Comparison of ENCODE assay signal across 8 cellular contexts in the genomic region with DNA sequence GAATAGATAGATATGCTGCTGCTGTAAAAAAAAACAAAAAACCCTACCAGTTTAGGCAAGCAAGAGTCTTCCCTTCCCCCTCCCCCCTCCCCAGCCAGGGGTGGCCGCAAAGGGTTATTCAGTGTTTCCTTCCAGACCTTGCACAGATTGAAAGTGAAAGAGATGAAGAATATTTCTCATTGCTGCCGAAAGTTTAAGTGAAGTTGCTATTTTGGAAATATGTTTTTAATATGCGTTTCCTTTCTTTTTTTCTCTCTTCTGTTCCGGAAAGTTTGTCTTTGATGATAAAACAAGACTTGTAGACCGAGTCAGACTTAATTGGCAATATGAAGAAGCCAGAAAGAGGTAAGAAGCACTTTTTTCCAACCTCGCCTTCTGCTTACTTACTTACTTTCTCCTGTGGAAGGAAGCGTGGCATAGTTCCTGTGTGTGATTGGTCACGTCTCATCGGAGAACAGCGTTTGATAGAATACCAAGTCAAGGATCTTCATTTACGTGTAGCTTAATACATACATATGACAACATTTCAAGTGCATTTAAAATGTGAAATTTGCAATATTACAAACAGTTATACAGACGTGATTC. TPM values are rescaled to one million over a fixed set of nuclear protein-coding genes. Genes with fewer than 3 reads are reported as not detected.
A peak's percentile ranks its signal among the peaks of the same experiment; 100 is the strongest.
DNase-seq lines count a peak whose midpoint lies in the region; ATAC-seq and TF ChIP-seq lines count a peak whose summit lies in the region.

No MANE protein-coding gene starts in this region.

- peak overlapping the region; percentile 79 for H3K27ac ChIP-seq in CD4-positive, CD25-positive, alpha-beta regulatory T cell (ENCODE audit: insufficient read depth, low read length, poor library complexity, severe bottlenecking)

- in situ Hi-C loops in astrocyte of the spinal cord (cut with HindIII; ENCODE audit: low sequenced_read_pairs), result no loop called here

- H3K27ac Mint-ChIP-seq in CD4-positive, CD25-positive, alpha-beta regulatory T cell, result peak overlapping the region; percentile 87 to 96 (median 90)
- no peak overlapping the region for H3K27ac Mint-ChIP-seq in progenitor cell of endocrine pancreas

- no peaks in the 10 kb centered on the region for H3K9me3 Mint-ChIP-seq in CD4-positive, CD25-positive, alpha-beta regulatory T cell
- H3K9me3 Mint-ChIP-seq in progenitor cell of endocrine pancreas (ENCODE audit: low read depth), result peaks cover 22% of the 10 kb centered on the region

- peaks cover 5% of the 10 kb centered on the region for H3K4me1 ChIP-seq in CD4-positive, CD25-positive, alpha-beta regulatory T cell (ENCODE audit: control insufficient read depth, insufficient read depth, low read length, poor library complexity, severe bottlenecking)

- DNase-seq in CD4-positive, CD25-positive, alpha-beta regulatory T cell, result peak; percentile 29 to 79 (median 55)
- DNase-seq in NAMALWA (ENCODE audit: low spot score) (peak; percentile 67), astrocyte of the spinal cord (ENCODE audit: low read depth, low spot score) (no peak), medulla oblongata (ENCODE audit: extremely low spot score) (no peak), mesenteric fat pad (ENCODE audit: low spot score) (no peak), progenitor cell of endocrine pancreas (ENCODE audit: low spot score, unreplicated experiment) (no peak)
- DNase-seq in stimulated activated CD4-positive, alpha-beta T cell treated with anti-CD3 and anti-CD28 coated beads, Interleukin-1b, Interleukin-23, amount 100 ng/mL, for 48 hours, result peak; percentile 66

- no peak for TF ChIP-seq CTCF in astrocyte of the spinal cord (IDR thresholded peaks at IDR 0.05; ENCODE audit: low read depth, low read length)
- no peak for TF ChIP-seq CTCF in progenitor cell of endocrine pancreas (IDR thresholded peaks at IDR 0.05; ENCODE audit: unreplicated experiment)

- H3K36me3 ChIP-seq in CD4-positive, CD25-positive, alpha-beta regulatory T cell (ENCODE audit: control insufficient read depth, insufficient read depth, low read length), result peaks cover 3% of the 10 kb centered on the region

- peaks cover 16 to 62% (median 24%) of the 10 kb centered on the region in 4 donors for H3K4me1 Mint-ChIP-seq in CD4-positive, CD25-positive, alpha-beta regulatory T cell
- H3K4me1 Mint-ChIP-seq in progenitor cell of endocrine pancreas (ENCODE audit: low read depth), result no peaks in the 10 kb centered on the region

- no peaks in the 10 kb centered on the region for H3K9me3 ChIP-seq in CD4-positive, CD25-positive, alpha-beta regulatory T cell (ENCODE audit: control insufficient read depth in 2 of 2, low read length in 2 of 2)

- peaks cover 11% of the 10 kb centered on the region for H3K36me3 Mint-ChIP-seq in CD4-positive, CD25-positive, alpha-beta regulatory T cell
- peaks cover 17% of the 10 kb centered on the region for H3K36me3 Mint-ChIP-seq in progenitor cell of endocrine pancreas (ENCODE audit: insufficient read depth)

- peak overlapping the region; percentile 98 for H3K4me3 ChIP-seq in CD4-positive, CD25-positive, alpha-beta regulatory T cell (ENCODE audit: low read depth, low read length)
- H3K4me3 ChIP-seq in astrocyte of the spinal cord (ENCODE audit: low read depth, low read length), result peak overlapping the region; percentile 3

- peak; percentile 86 to 90 for ATAC-seq in CD4-positive, CD25-positive, alpha-beta regulatory T cell (ENCODE audit: low read depth in 2 of 2)
- ATAC-seq in GM21390 (IDR thresholded peaks at IDR 0.05; ENCODE audit: unreplicated experiment), result peak; percentile 82

- H3K4me3 Mint-ChIP-seq in CD4-positive, CD25-positive, alpha-beta regulatory T cell, result peak overlapping the region; percentile 90 to 99 (median 96)
- H3K4me3 Mint-ChIP-seq in progenitor cell of endocrine pancreas (ENCODE audit: low read depth), result no peak overlapping the region

- no peaks in the 10 kb centered on the region for H3K27me3 ChIP-seq in CD4-positive, CD25-positive, alpha-beta regulatory T cell (ENCODE audit: control insufficient read depth, insufficient read depth, low read length)

- no peaks in the 10 kb centered on the region for H3K27me3 Mint-ChIP-seq in CD4-positive, CD25-positive, alpha-beta regulatory T cell
- no peaks in the 10 kb centered on the region for H3K27me3 Mint-ChIP-seq in progenitor cell of endocrine pancreas

RNA-seq across cellular contexts. Expression of a gene that starts 58.4 kb away (rescaled TPM):
- 0.37 TPM for total RNA-seq in CD4-positive, CD25-positive, alpha-beta regulatory T cell
- not detected for polyA plus RNA-seq in CD4-positive, CD25-positive, alpha-beta regulatory T cell
- total RNA-seq in mesenteric fat pad (2.6 TPM), progenitor cell of endocrine pancreas (14.1 and 15.2 TPM in 2 replicates)

Comparison
In these comparisons a context has a peak if more than half of its experiments do, and no peak if none do; other contexts are left out.
1. DNase-seq: peak in CD4-positive, CD25-positive, alpha-beta regulatory T cell (3 of 3), NAMALWA (single experiment) and stimulated activated CD4-positive, alpha-beta T cell treated with anti-CD3 and anti-CD28 coated beads, Interleukin-1b, Interleukin-23, amount 100 ng/mL, for 48 hours (single experiment); none in astrocyte of the spinal cord (single experiment), medulla oblongata (single experiment), mesenteric fat pad (single experiment) and progenitor cell of endocrine pancreas (single experiment).